Comparison of ENCODE assay signal across 10 cellular contexts in genomic region chr16:85422374-85423185, GRCh38.
A peak's percentile ranks its signal among the peaks of the same experiment; 100 is the strongest.
DNase-seq lines count a peak whose midpoint lies in the region; FAIRE-seq and TF ChIP-seq lines count a peak whose summit lies in the region.
"Had no signal": no experiment of that assay in that cellular context is flagged by ENCODE, and none has a peak within 500 bp of the region (broad histone marks: within the 10 kb centered on the region; RNA-seq: fewer than 3 reads in every experiment).

No MANE protein-coding gene starts in this region.

- intact Hi-C loops in activated CD4-positive, alpha-beta memory T cell treated with anti-CD3 and anti-CD28 coated beads for 36 hours (cut with micrococcal nuclease): loop anchor here (5.0 kb wide), 1 partner anchor 135 kb away; no protein-coding TSS in a partner anchor
- intact Hi-C loops in cardiac septum (cut with DNase I): loop anchor here (5.0 kb wide), 1 partner anchor 135 kb away; no protein-coding TSS in a partner anchor
- intact Hi-C loops in sigmoid colon (cut with DNase I): loop anchor here (5.0 kb wide), 3 partner anchors 65 to 135 kb away; no protein-coding TSS in a partner anchor

- no peak overlapping the region for H3K4me3 ChIP-seq in sigmoid colon

- no peak for TF ChIP-seq CTCF in sigmoid colon (IDR thresholded peaks at IDR 0.05)

- H3K4me3 Mint-ChIP-seq in activated CD4-positive, alpha-beta memory T cell treated with anti-CD3 and anti-CD28 coated beads for 36 hours: no peak overlapping the region
- no peak overlapping the region for H3K4me3 Mint-ChIP-seq in activated CD4-positive, alpha-beta memory T cell treated with anti-CD3 and anti-CD28 coated beads, Interleukin-2, amount 10 ng/mL, durations not matched to agents 7 days and 5 days
- H3K4me3 Mint-ChIP-seq: activated naive CD4-positive, alpha-beta T cell treated with anti-CD3 and anti-CD28 coated beads, Interleukin-2, amount 50 U/mL, for 24 hours; CD4-positive, CD25-positive, alpha-beta regulatory T cell had no signal

- H3K27ac Mint-ChIP-seq in activated CD4-positive, alpha-beta memory T cell treated with anti-CD3 and anti-CD28 coated beads for 36 hours: no peak overlapping the region
- H3K27ac Mint-ChIP-seq in activated CD4-positive, alpha-beta memory T cell treated with anti-CD3 and anti-CD28 coated beads, Interleukin-2, amount 10 ng/mL, durations not matched to agents 7 days and 5 days: no peak overlapping the region
- H3K27ac Mint-ChIP-seq: activated naive CD4-positive, alpha-beta T cell treated with anti-CD3 and anti-CD28 coated beads, Interleukin-2, amount 50 U/mL, for 24 hours; CD4-positive, CD25-positive, alpha-beta regulatory T cell had no signal

- no peaks in the 10 kb centered on the region for H3K9me3 Mint-ChIP-seq in activated CD4-positive, alpha-beta memory T cell treated with anti-CD3 and anti-CD28 coated beads for 36 hours
- H3K9me3 Mint-ChIP-seq in activated CD4-positive, alpha-beta memory T cell treated with anti-CD3 and anti-CD28 coated beads, Interleukin-2, amount 10 ng/mL, durations not matched to agents 7 days and 5 days: no peaks in the 10 kb centered on the region
- H3K9me3 Mint-ChIP-seq: activated naive CD4-positive, alpha-beta T cell treated with anti-CD3 and anti-CD28 coated beads, Interleukin-2, amount 50 U/mL, for 24 hours had no signal

- FAIRE-seq in GM19239 (lab: Jason Lieb, UNC): no peak

- peaks cover 0 to 11% (median 9%) of the 10 kb centered on the region in 4 donors for H3K4me1 ChIP-seq in sigmoid colon

- H3K27me3 ChIP-seq in sigmoid colon: no peaks in the 10 kb centered on the region

- 14 to 66% methylated on average over 22 of the region's 22 CpGs for WGBS in sigmoid colon, 2 donors

- H3K4me1 Mint-ChIP-seq in activated CD4-positive, alpha-beta memory T cell treated with anti-CD3 and anti-CD28 coated beads for 36 hours (ENCODE audit: low read depth): peaks cover 2% of the 10 kb centered on the region
- peaks cover 2% of the 10 kb centered on the region for H3K4me1 Mint-ChIP-seq in activated CD4-positive, alpha-beta memory T cell treated with anti-CD3 and anti-CD28 coated beads, Interleukin-2, amount 10 ng/mL, durations not matched to agents 7 days and 5 days

- CTCF ChIA-PET in activated CD4-positive, alpha-beta memory T cell treated with anti-CD3 and anti-CD28 coated beads for 36 hours (lab: Charles Lee): interaction anchor here (1.1 to 17.1 kb wide), 3 partner anchors 68 to 308 kb away, joined by 4 to 271 read pairs (median 4); partner anchors contain the start of gene GSE1
- CTCF ChIA-PET in activated CD4-positive, alpha-beta memory T cell treated with anti-CD3 and anti-CD28 coated beads, Interleukin-2, amount 10 ng/mL, durations not matched to agents 7 days and 5 days (lab: Charles Lee): interaction anchor here (2.5 to 4.2 kb wide), 3 partner anchors 28 to 194 kb away, joined by 8 to 44 read pairs (median 32); no protein-coding TSS in a partner anchor

- peaks cover 4% of the 10 kb centered on the region for H3K27me3 Mint-ChIP-seq in activated CD4-positive, alpha-beta memory T cell treated with anti-CD3 and anti-CD28 coated beads for 36 hours
- H3K27me3 Mint-ChIP-seq in activated CD4-positive, alpha-beta memory T cell treated with anti-CD3 and anti-CD28 coated beads, Interleukin-2, amount 10 ng/mL, durations not matched to agents 7 days and 5 days: no peaks in the 10 kb centered on the region
- H3K27me3 Mint-ChIP-seq: activated naive CD4-positive, alpha-beta T cell treated with anti-CD3 and anti-CD28 coated beads, Interleukin-2, amount 50 U/mL, for 24 hours had no signal

- DNase-seq in activated CD4-positive, alpha-beta memory T cell treated with anti-CD3 and anti-CD28 coated beads for 36 hours: peak; percentile 6
- no peak for DNase-seq in activated CD4-positive, alpha-beta memory T cell treated with anti-CD3 and anti-CD28 coated beads, Interleukin-2, amount 10 ng/mL, durations not matched to agents 7 days and 5 days
- peak; percentile 84 for DNase-seq in NCI-H748 (lab: John Stamatoyannopoulos, UW; ENCODE audit: unreplicated experiment)
- peak; percentile 39 for DNase-seq in cardiac septum (ENCODE audit: low spot score)
- peak; percentile 65 for DNase-seq in sigmoid colon
- no peak for DNase-seq in GM19239 (ENCODE audit: insufficient read length, low spot score)
- DNase-seq in effector CD8-positive, alpha-beta T cell (lab: John Stamatoyannopoulos, UW): no peak
- DNase-seq in activated CD8-positive, alpha-beta memory T cell treated with anti-CD3 and anti-CD28 coated beads for 24 hours: no peak
- DNase-seq: CD4-positive, CD25-positive, alpha-beta regulatory T cell had no signal

- H3K27ac ChIP-seq in sigmoid colon: no peak overlapping the region

- no peak for TF ChIP-seq POLR2A in sigmoid colon (IDR thresholded peaks at IDR 0.05)

- no peak for TF ChIP-seq EP300 in sigmoid colon (IDR thresholded peaks at IDR 0.05)

- POLR2A ChIA-PET in activated CD4-positive, alpha-beta memory T cell treated with anti-CD3 and anti-CD28 coated beads for 36 hours (lab: Charles Lee): no interaction called here
- POLR2A ChIA-PET in activated CD4-positive, alpha-beta memory T cell treated with anti-CD3 and anti-CD28 coated beads, Interleukin-2, amount 10 ng/mL, durations not matched to agents 7 days and 5 days (lab: Charles Lee): interaction anchor here (2.0 kb wide), 1 partner anchor 191 kb away, joined by 5 read pairs; the partner anchor contains the start of gene GSE1

- H3K36me3 ChIP-seq in sigmoid colon: no peaks in the 10 kb centered on the region

- no peaks in the 10 kb centered on the region for H3K36me3 Mint-ChIP-seq in activated CD4-positive, alpha-beta memory T cell treated with anti-CD3 and anti-CD28 coated beads for 36 hours
- H3K36me3 Mint-ChIP-seq in activated CD4-positive, alpha-beta memory T cell treated with anti-CD3 and anti-CD28 coated beads, Interleukin-2, amount 10 ng/mL, durations not matched to agents 7 days and 5 days (ENCODE audit: low read depth): no peaks in the 10 kb centered on the region
- H3K36me3 Mint-ChIP-seq: activated naive CD4-positive, alpha-beta T cell treated with anti-CD3 and anti-CD28 coated beads, Interleukin-2, amount 50 U/mL, for 24 hours; CD4-positive, CD25-positive, alpha-beta regulatory T cell had no signal

- H3K9me3 ChIP-seq in sigmoid colon: no peaks in the 10 kb centered on the region

Comparison
In these comparisons a context has a peak if more than half of its experiments do, and no peak if none do; other contexts are left out.
1. DNase-seq: peak in activated CD4-positive, alpha-beta memory T cell treated with anti-CD3 and anti-CD28 coated beads for 36 hours (single experiment), NCI-H748 (single experiment), cardiac septum (single experiment) and sigmoid colon (single experiment); none in activated CD4-positive, alpha-beta memory T cell treated with anti-CD3 and anti-CD28 coated beads, Interleukin-2, amount 10 ng/mL, durations not matched to agents 7 days and 5 days (single experiment), GM19239 (single experiment), effector CD8-positive, alpha-beta T cell (single experiment) and activated CD8-positive, alpha-beta memory T cell treated with anti-CD3 and anti-CD28 coated beads for 24 hours (single experiment).